ENCODE assay signal across 10 cellular contexts in the genomic region with DNA sequence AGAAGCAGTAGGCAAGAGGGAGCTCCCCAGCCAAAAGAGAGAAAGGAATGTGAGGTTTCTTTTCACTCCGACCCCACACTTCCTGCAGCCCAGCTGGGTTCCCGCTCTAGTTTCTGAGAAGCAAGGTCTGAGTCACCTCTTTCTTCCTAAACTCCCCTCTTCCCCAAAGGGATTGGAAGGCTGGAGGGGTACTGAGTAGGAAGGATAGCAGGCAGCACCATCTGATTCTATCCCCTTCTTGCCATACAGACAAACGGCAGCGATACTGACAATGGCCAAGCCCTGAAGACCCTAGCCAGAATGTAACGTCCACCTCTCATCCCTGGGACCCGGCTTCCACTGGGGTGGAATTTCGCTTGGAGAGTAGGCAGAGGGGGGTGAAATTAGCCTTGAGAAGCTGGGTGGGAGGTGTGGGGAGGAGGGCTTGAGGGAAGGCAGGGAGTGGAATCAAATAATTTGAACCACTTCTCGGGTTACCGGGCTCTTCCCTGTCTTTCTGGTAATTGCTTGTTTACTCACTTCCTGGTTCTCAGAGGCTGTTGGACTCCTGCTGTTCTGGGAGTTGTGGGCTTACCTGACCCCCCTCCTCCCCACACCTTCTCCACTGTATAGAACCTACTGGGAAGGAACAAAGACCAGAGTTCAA. TPM values are rescaled to one million over a fixed set of nuclear protein-coding genes. Genes with fewer than 3 reads are reported as not detected.
DNase-seq lines count a peak whose midpoint lies in the region; FAIRE-seq and TF ChIP-seq lines count a peak whose summit lies in the region.
"Had no signal": no experiment of that assay in that cellular context is flagged by ENCODE, and none has a peak within 500 bp of the region (broad histone marks: within the 10 kb centered on the region; RNA-seq: fewer than 3 reads in every experiment).

No MANE protein-coding gene starts in this region.

- H3K4me3 ChIP-seq in astrocyte of the cerebellum (ENCODE audit: low read depth, low read length) (peak overlapping the region; percentile 7), HAP-1 (no peak overlapping the region)
- H3K4me3 ChIP-seq: tibial artery had no signal

- DNase-seq in GM12891 (ENCODE audit: insufficient read length, low spot score) (no peak), NCI-H2107 treated with DMSO at 0.1 percent for 48 hours (lab: John Stamatoyannopoulos, UW; ENCODE audit: unreplicated experiment) (peak; percentile 97), astrocyte of the cerebellum (ENCODE audit: low read depth) (peak; percentile 81), mesothelial cell of epicardium (ENCODE audit: low spot score in 2 of 2, unreplicated experiment in 2 of 2) (no peak), HAP-1 (ENCODE audit: low spot score in 2 of 2) (no peak), mesenteric fat pad (ENCODE audit: low spot score) (no peak), NCI-H1436 (lab: John Stamatoyannopoulos, UW) (no peak)
- no peak for DNase-seq in activated CD4-positive, alpha-beta memory T cell treated with anti-CD3 and anti-CD28 coated beads, Interleukin-2, amount 10 ng/mL, durations not matched to agents 7 days and 5 days

- peaks cover 2% of the 10 kb centered on the region; the same call in 1 of the 2 replicates for H3K9me3 ChIP-seq in HAP-1
- H3K9me3 ChIP-seq: neutrophil, tibial artery had no signal

- peak overlapping the region; percentile 5 for H3K4me3 Mint-ChIP-seq in mesothelial cell of epicardium
- H3K4me3 Mint-ChIP-seq in activated CD4-positive, alpha-beta memory T cell treated with anti-CD3 and anti-CD28 coated beads, Interleukin-2, amount 10 ng/mL, durations not matched to agents 7 days and 5 days: no peak overlapping the region

- H3K9me3 Mint-ChIP-seq in mesothelial cell of epicardium: no peaks in the 10 kb centered on the region
- no peaks in the 10 kb centered on the region for H3K9me3 Mint-ChIP-seq in activated CD4-positive, alpha-beta memory T cell treated with anti-CD3 and anti-CD28 coated beads, Interleukin-2, amount 10 ng/mL, durations not matched to agents 7 days and 5 days

- no peaks in the 10 kb centered on the region for H3K27me3 Mint-ChIP-seq in mesothelial cell of epicardium (ENCODE audit: low read depth)
- H3K27me3 Mint-ChIP-seq in activated CD4-positive, alpha-beta memory T cell treated with anti-CD3 and anti-CD28 coated beads, Interleukin-2, amount 10 ng/mL, durations not matched to agents 7 days and 5 days: peaks cover 10% of the 10 kb centered on the region

- no peaks in the 10 kb centered on the region for H3K36me3 Mint-ChIP-seq in mesothelial cell of epicardium
- no peaks in the 10 kb centered on the region for H3K36me3 Mint-ChIP-seq in activated CD4-positive, alpha-beta memory T cell treated with anti-CD3 and anti-CD28 coated beads, Interleukin-2, amount 10 ng/mL, durations not matched to agents 7 days and 5 days (ENCODE audit: low read depth)

- POLR2A ChIA-PET in activated CD4-positive, alpha-beta memory T cell treated with anti-CD3 and anti-CD28 coated beads, Interleukin-2, amount 10 ng/mL, durations not matched to agents 7 days and 5 days (lab: Charles Lee): interaction anchor here (1.8 to 13.2 kb wide), 4 partner anchors 13 to 40 kb away, joined by 4 to 374 read pairs (median 32); a partner anchor contains a TSS

- H3K27me3 ChIP-seq in HAP-1 (ENCODE audit: low read depth): no peaks in the 10 kb centered on the region
- H3K27me3 ChIP-seq: tibial artery had no signal

- H3K4me1 ChIP-seq in HAP-1: peaks cover 45% of the 10 kb centered on the region

- FAIRE-seq in GM12891 (lab: Jason Lieb, UNC): no peak

- no peak for TF ChIP-seq CTCF in astrocyte of the cerebellum (IDR thresholded peaks at IDR 0.05; ENCODE audit: low read depth, low read length, missing control alignments)
- no peak for TF ChIP-seq CTCF in mesothelial cell of epicardium (IDR thresholded peaks at IDR 0.05; ENCODE audit: unreplicated experiment)

- H3K36me3 ChIP-seq in HAP-1 (replicated peaks): no peaks in the 10 kb centered on the region
- H3K36me3 ChIP-seq: neutrophil, tibial artery had no signal

- no peak for TF ChIP-seq POLR2A in GM12891 (IDR thresholded peaks at IDR 0.05; ENCODE audit: low read depth, low read length)

- peak overlapping the region; percentile 78 for H3K27ac Mint-ChIP-seq in mesothelial cell of epicardium
- H3K27ac Mint-ChIP-seq in activated CD4-positive, alpha-beta memory T cell treated with anti-CD3 and anti-CD28 coated beads, Interleukin-2, amount 10 ng/mL, durations not matched to agents 7 days and 5 days: no peak overlapping the region

- CTCF ChIA-PET in activated CD4-positive, alpha-beta memory T cell treated with anti-CD3 and anti-CD28 coated beads, Interleukin-2, amount 10 ng/mL, durations not matched to agents 7 days and 5 days (lab: Charles Lee): interaction anchor here (1.0 to 6.3 kb wide), 6 partner anchors 10 to 40 kb away, joined by 3 to 60 read pairs (median 16); a partner anchor contains a TSS

- in situ Hi-C loops in astrocyte of the cerebellum (cut with HindIII; ENCODE audit: low sequenced_read_pairs): no loop called here
- in situ Hi-C loops in HAP-1 (cut with MboI; ENCODE audit: low sequenced_read_pairs): no loop called here

- peaks cover 86% of the 10 kb centered on the region for H3K4me1 Mint-ChIP-seq in mesothelial cell of epicardium
- peaks cover 86% of the 10 kb centered on the region for H3K4me1 Mint-ChIP-seq in activated CD4-positive, alpha-beta memory T cell treated with anti-CD3 and anti-CD28 coated beads, Interleukin-2, amount 10 ng/mL, durations not matched to agents 7 days and 5 days

TF ChIP-seq in GM12891, 5 proteins besides CTCF, POLR2A, EP300 and RAD21:
- TF ChIP-seq TAF1 (IDR thresholded peaks at IDR 0.05; ENCODE audit: low read depth, low read length) (no peak), SPI1 (IDR thresholded peaks at IDR 0.05; ENCODE audit: low read depth, low read length) (0 out of 2 replicates have a peak, but pooled peaks have one; percentile 1), POLR2AphosphoS5 (IDR thresholded peaks at IDR 0.05; ENCODE audit: low read depth, low read length) (no peak), PAX5 (IDR thresholded peaks at IDR 0.05; ENCODE audit: insufficient read depth, low read length, severe bottlenecking) (no peak)

RNA-seq across cellular contexts. Expression of a gene that starts 13.2 kb away (rescaled TPM):
- 33.9 TPM for polyA plus RNA-seq in GM12891 (2012; ENCODE audit: low read depth, missing spikeins)
- 12.9 to 14.1 TPM (median 13.4 TPM) in 3 replicates for total RNA-seq in mesothelial cell of epicardium
- 9.9 TPM for total RNA-seq in mesenteric fat pad
- total RNA-seq in activated CD4-positive, alpha-beta memory T cell treated with anti-CD3 and anti-CD28 coated beads, Interleukin-2, amount 10 ng/mL, durations not matched to agents 7 days and 5 days: 10 to 100 TPM; 41.6 to 43.9 TPM

Comparison
In these comparisons a context has a peak if more than half of its experiments do, and no peak if none do; other contexts are left out.
1. DNase-seq: peak in NCI-H2107 treated with DMSO at 0.1 percent for 48 hours (single experiment) and astrocyte of the cerebellum (single experiment); none in GM12891 (single experiment), mesothelial cell of epicardium (0 of 2), HAP-1 (0 of 2), mesenteric fat pad (single experiment), activated CD4-positive, alpha-beta memory T cell treated with anti-CD3 and anti-CD28 coated beads, Interleukin-2, amount 10 ng/mL, durations not matched to agents 7 days and 5 days (single experiment) and NCI-H1436 (single experiment).